In genomic region chr12:11795192-11795909, GRCh38 we compare ENCODE assay signal across 12 cellular contexts.
A peak's percentile ranks its signal among the peaks of the same experiment; 100 is the strongest.
DNase-seq lines count a peak whose midpoint lies in the region; ATAC-seq and TF ChIP-seq lines count a peak whose summit lies in the region.
"Had no signal": no experiment of that assay in that cellular context is flagged by ENCODE, and none has a peak within 500 bp of the region (broad histone marks: within the 10 kb centered on the region; RNA-seq: fewer than 3 reads in every experiment).

No MANE protein-coding gene starts in this region.

- intact Hi-C loops in mucosa of descending colon (cut with DNase I, micrococcal nuclease): no loop called here

- DNase-seq in NCI-H2196 (lab: John Stamatoyannopoulos, UW; ENCODE audit: unreplicated experiment) (peak; percentile 50), NCI-H2196 treated with DMSO at 0.1 percent for 48 hours (lab: John Stamatoyannopoulos, UW; ENCODE audit: unreplicated experiment) (no peak), brain microvascular endothelial cell (no peak), mucosa of descending colon (peak in 2 of 3 donors; percentile 51 to 71)
- no peak for DNase-seq in natural killer cell treated with Interleukin-12 subunit alpha and Interleukin-12 subunit beta and Interleukin-15 and Interleukin-18, amount 100 ng/mL, for 72 hours (ENCODE audit: low spot score)
- DNase-seq: activated CD8-positive, alpha-beta memory T cell treated with anti-CD3 and anti-CD28 coated beads, Interleukin-2, amount 10 ng/mL, durations not matched to agents 7 days and 5 days; KG1; NCI-H526 treated with DMSO at 0.1 percent for 48 hours; thyroid gland had no signal

- H3K27ac ChIP-seq in brain microvascular endothelial cell (peak overlapping the region; percentile 78), urinary bladder (ENCODE audit: low read depth) (peak overlapping the region; percentile 39)

- no peak overlapping the region for H3K4me3 Mint-ChIP-seq in natural killer cell treated with Interleukin-12 subunit alpha and Interleukin-12 subunit beta and Interleukin-15 and Interleukin-18, amount 100 ng/mL, for 72 hours
- H3K4me3 Mint-ChIP-seq: activated CD8-positive, alpha-beta memory T cell treated with anti-CD3 and anti-CD28 coated beads, Interleukin-2, amount 10 ng/mL, durations not matched to agents 7 days and 5 days had no signal

- peaks cover 4% of the 10 kb centered on the region for H3K36me3 Mint-ChIP-seq in natural killer cell treated with Interleukin-12 subunit alpha and Interleukin-12 subunit beta and Interleukin-15 and Interleukin-18, amount 100 ng/mL, for 72 hours

- ATAC-seq in mucosa of descending colon: peak; percentile 96
- no peak for ATAC-seq in natural killer cell treated with Interleukin-12 subunit alpha and Interleukin-12 subunit beta and Interleukin-15 and Interleukin-18, amount 100 ng/mL, for 72 hours
- no peak for ATAC-seq in HG03280 (IDR thresholded peaks at IDR 0.05; ENCODE audit: unreplicated experiment)
- no peak for ATAC-seq in HG02981 (IDR thresholded peaks at IDR 0.05; ENCODE audit: unreplicated experiment)
- ATAC-seq: activated CD8-positive, alpha-beta memory T cell treated with anti-CD3 and anti-CD28 coated beads, Interleukin-2, amount 10 ng/mL, durations not matched to agents 7 days and 5 days had no signal

- H3K27ac Mint-ChIP-seq in natural killer cell treated with Interleukin-12 subunit alpha and Interleukin-12 subunit beta and Interleukin-15 and Interleukin-18, amount 100 ng/mL, for 72 hours: no peak overlapping the region
- H3K27ac Mint-ChIP-seq: activated CD8-positive, alpha-beta memory T cell treated with anti-CD3 and anti-CD28 coated beads, Interleukin-2, amount 10 ng/mL, durations not matched to agents 7 days and 5 days had no signal

- no peaks in the 10 kb centered on the region for H3K9me3 ChIP-seq in mucosa of descending colon
- H3K9me3 ChIP-seq: thyroid gland had no signal

- H3K4me1 ChIP-seq in mucosa of descending colon (ENCODE audit: low read depth): peaks cover 30% of the 10 kb centered on the region
- peaks cover 3% of the 10 kb centered on the region for H3K4me1 ChIP-seq in urinary bladder (ENCODE audit: insufficient read depth)

- no peak overlapping the region for H3K4me3 ChIP-seq in brain microvascular endothelial cell (ENCODE audit: low read depth, low read length)
- no peak overlapping the region for H3K4me3 ChIP-seq in mucosa of descending colon
- no peak overlapping the region for H3K4me3 ChIP-seq in urinary bladder (ENCODE audit: low read depth, low read length)
- H3K4me3 ChIP-seq: thyroid gland had no signal

- no peak for TF ChIP-seq CTCF in brain microvascular endothelial cell (IDR thresholded peaks at IDR 0.05; ENCODE audit: low read depth, low read length, missing control alignments)
- no peak for TF ChIP-seq CTCF in mucosa of descending colon (IDR thresholded peaks at IDR 0.05)

- H3K4me1 Mint-ChIP-seq in natural killer cell treated with Interleukin-12 subunit alpha and Interleukin-12 subunit beta and Interleukin-15 and Interleukin-18, amount 100 ng/mL, for 72 hours (ENCODE audit: low read depth in 2 of 2): peaks cover 40 to 43% of the 10 kb centered on the region in 2 donors

- H3K27me3 ChIP-seq in brain microvascular endothelial cell (replicated peaks): no peaks in the 10 kb centered on the region
- H3K27me3 ChIP-seq: thyroid gland had no signal

- no peaks in the 10 kb centered on the region for H3K27me3 Mint-ChIP-seq in natural killer cell treated with Interleukin-12 subunit alpha and Interleukin-12 subunit beta and Interleukin-15 and Interleukin-18, amount 100 ng/mL, for 72 hours
- H3K27me3 Mint-ChIP-seq: activated CD8-positive, alpha-beta memory T cell treated with anti-CD3 and anti-CD28 coated beads, Interleukin-2, amount 10 ng/mL, durations not matched to agents 7 days and 5 days had no signal

- H3K36me3 ChIP-seq in brain microvascular endothelial cell (replicated peaks): no peaks in the 10 kb centered on the region
- H3K36me3 ChIP-seq in mucosa of descending colon (ENCODE audit: low read depth): no peaks in the 10 kb centered on the region
- H3K36me3 ChIP-seq in urinary bladder (ENCODE audit: insufficient read depth): no peaks in the 10 kb centered on the region
- H3K36me3 ChIP-seq: thyroid gland had no signal

- in situ Hi-C loops in brain microvascular endothelial cell (cut with HindIII; ENCODE audit: low pct_ligation_motif_present, low sequenced_read_pairs): no loop called here

- WGBS in urinary bladder: 69% methylated on average over 8 of the region's 8 CpGs

- H3K9me3 Mint-ChIP-seq in natural killer cell treated with Interleukin-12 subunit alpha and Interleukin-12 subunit beta and Interleukin-15 and Interleukin-18, amount 100 ng/mL, for 72 hours: no peaks in the 10 kb centered on the region

Comparison
In these comparisons a context has a peak if more than half of its experiments do, and no peak if none do; other contexts are left out.
1. DNase-seq: peak in NCI-H2196 (single experiment) and mucosa of descending colon (2 of 3); none in NCI-H2196 treated with DMSO at 0.1 percent for 48 hours (single experiment), brain microvascular endothelial cell (single experiment) and natural killer cell treated with Interleukin-12 subunit alpha and Interleukin-12 subunit beta and Interleukin-15 and Interleukin-18, amount 100 ng/mL, for 72 hours (single experiment).